ENCODE assay signal across 8 cellular contexts in genomic region chr12:113244015-113244983, GRCh38.
DNase-seq lines count a peak whose midpoint lies in the region; ATAC-seq and TF ChIP-seq lines count a peak whose summit lies in the region.

No MANE protein-coding gene starts in this region.

- 0 out of 2 replicates have a peak, but pooled peaks cover 3% of the 10 kb centered on the region for H3K27me3 ChIP-seq in iPS-20b (ENCODE audit: insufficient read depth, low read length)

- peak overlapping the region; percentile 87 for H3K27ac ChIP-seq in angular gyrus (ENCODE audit: low read depth, low read length)
- peak overlapping the region; percentile 58 for H3K27ac ChIP-seq in iPS-20b (ENCODE audit: low read length)

- no peaks in the 10 kb centered on the region for H3K9me3 ChIP-seq in iPS-20b (ENCODE audit: insufficient read depth, low read depth, low read length)

- no peaks in the 10 kb centered on the region for H3K9me3 Mint-ChIP-seq in stimulated activated memory B cell treated with anti-CD40 and anti-IgM and Interleukin-4, amounts not matched to agents 10 μg/mL and 1 μg/mL and 100 μg/mL, for 72 hours

- TF ChIP-seq POLR2A in erythroblast (IDR thresholded peaks at IDR 0.05; ENCODE audit: low read length) = no peak

- no peaks in the 10 kb centered on the region; the same call in 1 of the 2 replicates for H3K36me3 ChIP-seq in iPS-20b (ENCODE audit: insufficient read depth, low read depth, low read length)

- peak overlapping the region; percentile 61; the same call in 1 of the 2 replicates for H3K9ac ChIP-seq in iPS-20b (ENCODE audit: low read depth, low read length)

- H3K4me3 ChIP-seq in iPS-20b (ENCODE audit: low read length) = no peak overlapping the region

- H3K4me1 Mint-ChIP-seq in stimulated activated memory B cell treated with anti-CD40 and anti-IgM and Interleukin-4, amounts not matched to agents 10 μg/mL and 1 μg/mL and 100 μg/mL, for 72 hours = peaks cover 16% of the 10 kb centered on the region

- H3K4me3 Mint-ChIP-seq in stimulated activated memory B cell treated with anti-CD40 and anti-IgM and Interleukin-4, amounts not matched to agents 10 μg/mL and 1 μg/mL and 100 μg/mL, for 72 hours = no peak overlapping the region

- no peaks in the 10 kb centered on the region for H3K27me3 Mint-ChIP-seq in stimulated activated memory B cell treated with anti-CD40 and anti-IgM and Interleukin-4, amounts not matched to agents 10 μg/mL and 1 μg/mL and 100 μg/mL, for 72 hours

- peaks cover 92% of the 10 kb centered on the region for H3K36me3 Mint-ChIP-seq in stimulated activated memory B cell treated with anti-CD40 and anti-IgM and Interleukin-4, amounts not matched to agents 10 μg/mL and 1 μg/mL and 100 μg/mL, for 72 hours

- H3K27ac Mint-ChIP-seq in stimulated activated memory B cell treated with anti-CD40 and anti-IgM and Interleukin-4, amounts not matched to agents 10 μg/mL and 1 μg/mL and 100 μg/mL, for 72 hours = peak overlapping the region; percentile 18

- peak; percentile 78 for DNase-seq in NCI-H1694 treated with DMSO at 0.1 percent for 48 hours (lab: John Stamatoyannopoulos, UW)
- DNase-seq in erythroblast (lab: John Stamatoyannopoulos, UW) = no peak
- DNase-seq in AML-193 (lab: John Stamatoyannopoulos, UW) = no peak
- no peak for DNase-seq in effector CD8-positive, alpha-beta T cell (lab: John Stamatoyannopoulos, UW)
- no peak for DNase-seq in hepatic stellate cell (ENCODE audit: low spot score)

- ATAC-seq in stimulated activated memory B cell treated with anti-CD40 and anti-IgM and Interleukin-4, amounts not matched to agents 10 μg/mL and 1 μg/mL and 100 μg/mL, for 72 hours = no peak

- peaks cover 22% of the 10 kb centered on the region for H3K4me1 ChIP-seq in iPS-20b (ENCODE audit: insufficient read depth, low read length)
